Comparison of ENCODE assay signal across 10 cellular contexts in genomic region chr10:119479048-119479394, GRCh38.
DNase-seq lines count a peak whose midpoint lies in the region; ATAC-seq and TF ChIP-seq lines count a peak whose summit lies in the region.
"Had no signal": no experiment of that assay in that cellular context is flagged by ENCODE, and none has a peak within 500 bp of the region (broad histone marks: within the 10 kb centered on the region; RNA-seq: fewer than 3 reads in every experiment).

No MANE protein-coding gene starts in this region.

- no peak overlapping the region for H3K4me3 ChIP-seq in osteoblast (ENCODE audit: insufficient read depth, low read length)
- H3K4me3 ChIP-seq: SK-N-MC had no signal

- H3K4me1 ChIP-seq in osteoblast (ENCODE audit: insufficient read depth, low read length), result no peaks in the 10 kb centered on the region

- H4K20me1 ChIP-seq in osteoblast (ENCODE audit: insufficient read depth, low read length), result no peaks in the 10 kb centered on the region

- no peaks in the 10 kb centered on the region for H3K27me3 Mint-ChIP-seq in T-helper 1 cell treated with Interleukin-12 subunit alpha and Interleukin-12 subunit beta and Interleukin-4 antibody, amounts not matched to agents 30 μg/mL and 1 μg/mL, for 36 hours (ENCODE audit: low read depth)

- peaks cover under 1% of the 10 kb centered on the region for H3K9me3 Mint-ChIP-seq in T-helper 1 cell treated with Interleukin-12 subunit alpha and Interleukin-12 subunit beta and Interleukin-4 antibody, amounts not matched to agents 30 μg/mL and 1 μg/mL, for 36 hours
- H3K9me3 Mint-ChIP-seq in activated naive CD4-positive, alpha-beta T cell treated with anti-CD3 and anti-CD28 coated beads, Interleukin-2, amount 50 U/mL, for 72 hours, result peaks cover 0 to 1% of the 10 kb centered on the region in 2 donors

- no peaks in the 10 kb centered on the region for H3K79me2 ChIP-seq in osteoblast (ENCODE audit: insufficient read depth, low read length)

- H3K27ac Mint-ChIP-seq in T-helper 1 cell treated with Interleukin-12 subunit alpha and Interleukin-12 subunit beta and Interleukin-4 antibody, amounts not matched to agents 30 μg/mL and 1 μg/mL, for 36 hours, result peak overlapping the region; percentile 82
- peak overlapping the region; percentile 36 to 44 for H3K27ac Mint-ChIP-seq in activated naive CD4-positive, alpha-beta T cell treated with anti-CD3 and anti-CD28 coated beads, Interleukin-2, amount 50 U/mL, for 72 hours

- no peak for TF ChIP-seq CTCF in osteoblast (IDR thresholded peaks at IDR 0.05; ENCODE audit: extremely low read depth, low read depth, low read length)

- no peak for DNase-seq in T-helper 1 cell
- no peak for DNase-seq in activated naive CD4-positive, alpha-beta T cell treated with anti-CD3 and anti-CD28 coated beads, Interleukin-2, amount 50 U/mL, for 72 hours (ENCODE audit: low spot score in 2 of 2)
- no peak for DNase-seq in osteoblast (ENCODE audit: insufficient read length, low spot score, missing footprints)
- DNase-seq in stimulated activated CD4-positive, alpha-beta T cell treated with anti-CD3 and anti-CD28 coated beads, Interleukin-4, amount 100 ng/mL, for 4 hours, result no peak
- no peak for DNase-seq in NCI-H1048 (lab: John Stamatoyannopoulos, UW)
- DNase-seq in T-helper 9 cell, result no peak
- DNase-seq: NCI-H2029 treated with DMSO at 0.1 percent for 48 hours had no signal

- peak overlapping the region; percentile 89 for H3K27ac ChIP-seq in KOPT-K1 (ENCODE audit: low read depth, low read length, poor library complexity, severe bottlenecking)
- no peak overlapping the region for H3K27ac ChIP-seq in osteoblast (ENCODE audit: low read depth, low read length)
- H3K27ac ChIP-seq: SK-N-MC had no signal

- peaks cover 32% of the 10 kb centered on the region for H3K4me1 Mint-ChIP-seq in T-helper 1 cell treated with Interleukin-12 subunit alpha and Interleukin-12 subunit beta and Interleukin-4 antibody, amounts not matched to agents 30 μg/mL and 1 μg/mL, for 36 hours (ENCODE audit: low read depth)

- H3K4me3 Mint-ChIP-seq in T-helper 1 cell treated with Interleukin-12 subunit alpha and Interleukin-12 subunit beta and Interleukin-4 antibody, amounts not matched to agents 30 μg/mL and 1 μg/mL, for 36 hours, result peak overlapping the region; percentile 72

- peak; percentile 19 to 53 for ATAC-seq in activated naive CD4-positive, alpha-beta T cell treated with anti-CD3 and anti-CD28 coated beads, Interleukin-2, amount 50 U/mL, for 72 hours

- H2AFZ ChIP-seq in osteoblast (ENCODE audit: low read length), result no peak overlapping the region

- peaks cover 56% of the 10 kb centered on the region for H3K27me3 ChIP-seq in osteoblast (ENCODE audit: insufficient read depth, low read length)

- H3K9me3 ChIP-seq in KOPT-K1 (ENCODE audit: insufficient read depth, low read length, poor library complexity, severe bottlenecking) (peaks cover 4% of the 10 kb centered on the region), osteoblast (ENCODE audit: low read depth, low read length) (no peaks in the 10 kb centered on the region)

- peaks cover 2% of the 10 kb centered on the region for H3K36me3 Mint-ChIP-seq in T-helper 1 cell treated with Interleukin-12 subunit alpha and Interleukin-12 subunit beta and Interleukin-4 antibody, amounts not matched to agents 30 μg/mL and 1 μg/mL, for 36 hours (ENCODE audit: low read depth)
- H3K36me3 Mint-ChIP-seq in activated naive CD4-positive, alpha-beta T cell treated with anti-CD3 and anti-CD28 coated beads, Interleukin-2, amount 50 U/mL, for 72 hours, result no peaks in the 10 kb centered on the region

- peak overlapping the region; percentile 17 for H3K4me2 ChIP-seq in osteoblast (ENCODE audit: insufficient read depth, low read length)

- H3K36me3 ChIP-seq in KOPT-K1 (ENCODE audit: insufficient read depth, low read length), result no peaks in the 10 kb centered on the region
- no peaks in the 10 kb centered on the region for H3K36me3 ChIP-seq in osteoblast (ENCODE audit: insufficient read depth, low read length)
